In the genomic region with DNA sequence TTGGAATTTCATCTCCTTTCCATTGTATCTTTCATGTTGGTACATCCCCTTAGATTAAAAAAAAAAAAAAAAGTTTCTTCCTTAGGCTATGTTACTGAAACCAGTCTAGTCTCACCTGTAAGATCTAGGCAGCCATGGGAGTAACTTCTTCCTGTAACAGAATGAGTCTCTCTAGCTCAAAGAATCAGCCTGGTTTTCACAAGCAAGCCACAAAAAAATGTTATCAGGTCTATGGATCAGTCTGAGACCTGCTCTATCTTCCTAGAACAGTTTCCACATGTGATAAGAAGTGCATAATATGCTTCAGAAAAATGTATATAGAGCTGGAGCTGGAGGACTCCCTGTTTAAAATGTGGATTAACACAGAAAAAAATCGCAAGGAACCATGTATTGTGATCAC, we compare ENCODE assay signal across 23 cellular contexts. TPM values are rescaled to one million over a fixed set of nuclear protein-coding genes. Genes with fewer than 3 reads are reported as not detected.
DNase-seq lines count a peak whose midpoint lies in the region; ATAC-seq and TF ChIP-seq lines count a peak whose summit lies in the region.
"Had no signal": no experiment of that assay in that cellular context is flagged by ENCODE, and none has a peak within 500 bp of the region (broad histone marks: within the 10 kb centered on the region; RNA-seq: fewer than 3 reads in every experiment).

No MANE protein-coding gene starts in this region.

- H3K4me3 ChIP-seq in DND-41 (ENCODE audit: low read depth in 1 of 2, low read length in 2 of 2): no peak overlapping the region
- H3K4me3 ChIP-seq in GM23338: no peak overlapping the region
- H3K4me3 ChIP-seq in muscle layer of colon (ENCODE audit: low read depth in 1 of 2, low read length in 2 of 2): no peak overlapping the region
- H3K4me3 ChIP-seq: ascending aorta, dorsolateral prefrontal cortex, gastroesophageal sphincter, GM12878, tibial artery had no signal

- no peaks in the 10 kb centered on the region for H3K9me2 ChIP-seq in GM23338 (ENCODE audit: insufficient read depth)

- H2AFZ ChIP-seq in DND-41 (ENCODE audit: low read depth, low read length) (no peak overlapping the region), GM23338 (no peak overlapping the region; the same call in 1 of the 2 replicates)

- DNase-seq in DND-41 (no peak), GM23338 (ENCODE audit: low spot score) (no peak), left colon (no peak), activated gamma-delta T cell treated with Interleukin-2 at 50 U/mL for 16 hours (no peak)
- DNase-seq: activated naive CD4-positive, alpha-beta T cell treated with anti-CD3 and anti-CD28 coated beads for 36 hours; CD4-positive, alpha-beta memory T cell; central memory CD4-positive, alpha-beta T cell; dorsolateral prefrontal cortex; GOT3; midbrain; NCI-H2107; NK-92 treated with Interleukin-12 subunit alpha and Interleukin-12 subunit beta, amount 100 ng/mL, for 24 hours; RPMI8226; T-helper 9 cell; tibial artery had no signal

- H3K79me2 ChIP-seq in DND-41 (ENCODE audit: insufficient read depth, low read length) (no peaks in the 10 kb centered on the region), GM23338 (replicated peaks; ENCODE audit: insufficient read depth) (no peaks in the 10 kb centered on the region)

- H4K20me1 ChIP-seq in DND-41 (ENCODE audit: insufficient read depth, low read length) (no peaks in the 10 kb centered on the region), GM23338 (replicated peaks; ENCODE audit: insufficient read depth) (no peaks in the 10 kb centered on the region)

- no peaks in the 10 kb centered on the region for H3K27me3 Mint-ChIP-seq in GM23338 (ENCODE audit: insufficient read depth, low read depth, poor library complexity)

- TF ChIP-seq CTCF in DND-41 (IDR thresholded peaks at IDR 0.05; ENCODE audit: borderline replicate concordance, extremely low read depth, low read length, poor library complexity, severe bottlenecking) (no peak), GM23338 (conservative IDR thresholded peaks at IDR 0.05; ENCODE audit: low read depth in 2 of 2) (no peak), VCaP (conservative IDR thresholded peaks at IDR 0.05) (no peak)

- no peak overlapping the region for H3K4me3 Mint-ChIP-seq in GM23338
- H3K4me3 Mint-ChIP-seq: activated naive CD4-positive, alpha-beta T cell treated with anti-CD3 and anti-CD28 coated beads for 36 hours; CD4-positive, alpha-beta memory T cell; nephron; stimulated activated memory B cell treated with anti-CD40 and anti-IgM and Interleukin-4, amounts not matched to agents 10 μg/mL and 1 μg/mL and 100 μg/mL, for 72 hours had no signal

- H3K36me3 ChIP-seq in DND-41 (ENCODE audit: insufficient read depth, low read length) (no peaks in the 10 kb centered on the region), GM23338 (ENCODE audit: insufficient read depth) (no peaks in the 10 kb centered on the region), muscle layer of colon (ENCODE audit: insufficient read depth, low read length) (no peaks in the 10 kb centered on the region)
- H3K36me3 ChIP-seq: ascending aorta, gastroesophageal sphincter, tibial artery had no signal

- H3K36me3 Mint-ChIP-seq in GM23338 (ENCODE audit: low read depth): no peaks in the 10 kb centered on the region
- H3K36me3 Mint-ChIP-seq: CD4-positive, alpha-beta memory T cell; stimulated activated memory B cell treated with anti-CD40 and anti-IgM and Interleukin-4, amounts not matched to agents 10 μg/mL and 1 μg/mL and 100 μg/mL, for 72 hours had no signal

- H3K4me1 ChIP-seq in DND-41 (ENCODE audit: insufficient read depth, low read length): peaks cover 10% of the 10 kb centered on the region
- H3K4me1 ChIP-seq in GM23338 (ENCODE audit: insufficient read depth): peaks cover 28% of the 10 kb centered on the region
- H3K4me1 ChIP-seq in muscle layer of colon (ENCODE audit: insufficient read depth, low read length): peaks cover 22% of the 10 kb centered on the region
- H3K4me1 ChIP-seq: ascending aorta, tibial artery had no signal

- peak overlapping the region; percentile 5; the same call in 1 of the 2 replicates for H3K27ac Mint-ChIP-seq in GM23338
- H3K27ac Mint-ChIP-seq: activated naive CD4-positive, alpha-beta T cell treated with anti-CD3 and anti-CD28 coated beads for 36 hours; CD4-positive, alpha-beta memory T cell; stimulated activated memory B cell treated with anti-CD40 and anti-IgM and Interleukin-4, amounts not matched to agents 10 μg/mL and 1 μg/mL and 100 μg/mL, for 72 hours had no signal

- H3K4me1 Mint-ChIP-seq in GM23338: peaks cover 26% of the 10 kb centered on the region
- H3K4me1 Mint-ChIP-seq: nephron had no signal

- no peaks in the 10 kb centered on the region for H3K27me3 ChIP-seq in DND-41 (ENCODE audit: insufficient read depth, low read length, poor library complexity)
- no peaks in the 10 kb centered on the region for H3K27me3 ChIP-seq in GM23338 (ENCODE audit: insufficient read depth)
- no peaks in the 10 kb centered on the region for H3K27me3 ChIP-seq in muscle layer of colon (ENCODE audit: control insufficient read depth in 1 of 2, insufficient read depth in 2 of 2, low read length in 2 of 2)
- H3K27me3 ChIP-seq: ascending aorta, dorsolateral prefrontal cortex, gastroesophageal sphincter, tibial artery had no signal

- no peaks in the 10 kb centered on the region for H3F3A ChIP-seq in GM23338 (replicated peaks; ENCODE audit: low read depth)

- no peaks in the 10 kb centered on the region for H3K9me3 ChIP-seq in DND-41 (ENCODE audit: insufficient read depth, low read length, severe bottlenecking)
- H3K9me3 ChIP-seq in muscle layer of colon (ENCODE audit: low read length): no peaks in the 10 kb centered on the region
- H3K9me3 ChIP-seq: ascending aorta, gastroesophageal sphincter, tibial artery had no signal

- H3K9me3 Mint-ChIP-seq in GM23338: no peaks in the 10 kb centered on the region
- H3K9me3 Mint-ChIP-seq: activated naive CD4-positive, alpha-beta T cell treated with anti-CD3 and anti-CD28 coated beads for 36 hours; CD4-positive, alpha-beta memory T cell; nephron; stimulated activated memory B cell treated with anti-CD40 and anti-IgM and Interleukin-4, amounts not matched to agents 10 μg/mL and 1 μg/mL and 100 μg/mL, for 72 hours had no signal

- H3K4me2 ChIP-seq in DND-41 (ENCODE audit: insufficient read depth, low read length) (no peak overlapping the region), GM23338 (no peak overlapping the region)

- intact Hi-C loops in left colon (cut with DNase I, micrococcal nuclease): no loop called here

- H3K27ac ChIP-seq in DND-41 (ENCODE audit: low read length) (no peak overlapping the region), GM23338 (ENCODE audit: low read depth) (no peak overlapping the region), VCaP (peak overlapping the region; percentile 39), muscle layer of colon (ENCODE audit: low read depth, low read length) (peak overlapping the region; percentile 59)
- H3K27ac ChIP-seq: ascending aorta, dorsolateral prefrontal cortex, tibial artery had no signal

- H3K9ac ChIP-seq in DND-41 (ENCODE audit: low read depth, low read length): no peak overlapping the region
- no peak overlapping the region for H3K9ac ChIP-seq in muscle layer of colon (ENCODE audit: low read length)

- ATAC-seq in DND-41 (ENCODE audit: insufficient read depth, low read depth) (peak; percentile 78), GM23338 (no peak), left colon (no peak), HG02610 (IDR thresholded peaks at IDR 0.05; ENCODE audit: unreplicated experiment) (no peak)
- ATAC-seq: gastroesophageal sphincter; GM12878; stimulated activated memory B cell treated with anti-CD40 and anti-IgM and Interleukin-4, amounts not matched to agents 10 μg/mL and 1 μg/mL and 100 μg/mL, for 72 hours had no signal

TF ChIP-seq in GM23338, 12 proteins besides CTCF, POLR2A, EP300 and RAD21:
- TF ChIP-seq CREB1 (CRISPR knock-in tag; IDR thresholded peaks at IDR 0.05; ENCODE audit: low read depth) (no peak), NANOG (IDR thresholded peaks at IDR 0.05; ENCODE audit: borderline replicate concordance) (no peak), JUNB (IDR thresholded peaks at IDR 0.05; ENCODE audit: unreplicated experiment) (no peak), STAT1 (IDR thresholded peaks at IDR 0.05; ENCODE audit: unreplicated experiment) (no peak)
TF ChIP-seq in GM23338: peak in this region for 0.

RNA-seq across cellular contexts. Expression of a gene that starts 53.8 kb away (rescaled TPM):
- total RNA-seq in GM23338 (2014; rRNA removed; shearing (Covaris generic)): 13.6 and 16.5 TPM in 2 replicates
- polyA plus RNA-seq in GM23338 (2016; fragmentation: Nextera tagmentation; extraction: Ambion mirVana): 8.5 and 11.9 TPM in 2 replicates
- total RNA-seq in left colon: 10 to 100 TPM; 14.5 to 33.0 TPM

Comparison
In these comparisons a context has a peak if more than half of its experiments do, and no peak if none do; other contexts are left out.
1. H3K27ac ChIP-seq: peak in VCaP (single experiment) and muscle layer of colon (single experiment); none in DND-41 (single experiment) and GM23338 (single experiment).